8 cellular contexts compared by ENCODE assay signal in genomic region chr3:187750041-187750512, GRCh38. TPM values are rescaled to one million over a fixed set of nuclear protein-coding genes. Genes with fewer than 3 reads are reported as not detected.
DNase-seq lines count a peak whose midpoint lies in the region; ATAC-seq and TF ChIP-seq lines count a peak whose summit lies in the region.

No MANE protein-coding gene starts in this region.

- intact Hi-C loops in activated CD8-positive, alpha-beta T cell treated with anti-CD3 and anti-CD28 coated beads for 36 hours (cut with micrococcal nuclease) = no loop called here

- TF ChIP-seq EP300 in suprapubic skin (IDR thresholded peaks at IDR 0.05) = no peak

- no peak overlapping the region for H3K4me3 Mint-ChIP-seq in activated CD8-positive, alpha-beta T cell treated with anti-CD3 and anti-CD28 coated beads, Interleukin-2, amount 10 ng/mL, durations not matched to agents 7 days and 5 days
- H3K4me3 Mint-ChIP-seq in activated CD8-positive, alpha-beta T cell treated with anti-CD3 and anti-CD28 coated beads for 36 hours = no peak overlapping the region
- H3K4me3 Mint-ChIP-seq in activated naive CD8-positive, alpha-beta T cell treated with anti-CD3 and anti-CD28 coated beads for 36 hours = peak overlapping the region; percentile 32

- no peaks in the 10 kb centered on the region for H3K9me3 ChIP-seq in suprapubic skin

- no peak for ATAC-seq in activated CD8-positive, alpha-beta T cell treated with anti-CD3 and anti-CD28 coated beads, Interleukin-2, amount 10 ng/mL, durations not matched to agents 7 days and 5 days
- ATAC-seq in activated CD8-positive, alpha-beta T cell treated with anti-CD3 and anti-CD28 coated beads for 36 hours = no peak
- no peak for ATAC-seq in HG03354 (IDR thresholded peaks at IDR 0.05; ENCODE audit: poor library complexity, severe bottlenecking, unreplicated experiment)
- no peak for ATAC-seq in GM18517 (IDR thresholded peaks at IDR 0.05; ENCODE audit: unreplicated experiment)
- ATAC-seq in GM21529 (IDR thresholded peaks at IDR 0.05; ENCODE audit: unreplicated experiment) = no peak

- 33% methylated on average over 11 of the region's 11 CpGs for WGBS in suprapubic skin

- TF ChIP-seq POLR2A in suprapubic skin (IDR thresholded peaks at IDR 0.05) = no peak

- no peak for TF ChIP-seq CTCF in activated CD8-positive, alpha-beta T cell treated with anti-CD3 and anti-CD28 coated beads for 36 hours (IDR thresholded peaks at IDR 0.05)
- no peak for TF ChIP-seq CTCF in suprapubic skin (IDR thresholded peaks at IDR 0.05)

- H3K27me3 ChIP-seq in suprapubic skin = no peaks in the 10 kb centered on the region

- peaks cover 32% of the 10 kb centered on the region for H3K4me1 ChIP-seq in suprapubic skin

- H3K4me3 ChIP-seq in suprapubic skin = peak overlapping the region; percentile 8

- H3K36me3 Mint-ChIP-seq in activated CD8-positive, alpha-beta T cell treated with anti-CD3 and anti-CD28 coated beads, Interleukin-2, amount 10 ng/mL, durations not matched to agents 7 days and 5 days (ENCODE audit: low read depth) = peaks cover 11% of the 10 kb centered on the region
- no peaks in the 10 kb centered on the region for H3K36me3 Mint-ChIP-seq in activated CD8-positive, alpha-beta T cell treated with anti-CD3 and anti-CD28 coated beads for 36 hours (ENCODE audit: low read depth)
- H3K36me3 Mint-ChIP-seq in activated naive CD8-positive, alpha-beta T cell treated with anti-CD3 and anti-CD28 coated beads for 36 hours = no peaks in the 10 kb centered on the region

- POLR2A ChIA-PET in activated CD8-positive, alpha-beta T cell treated with anti-CD3 and anti-CD28 coated beads, Interleukin-2, amount 10 ng/mL, durations not matched to agents 7 days and 5 days (lab: Charles Lee) = interaction anchor here (0.6 to 9.0 kb wide), 3 partner anchors 9 to 1082 kb away, joined by 5 to 195 read pairs (median 6); no protein-coding TSS in a partner anchor
- POLR2A ChIA-PET in activated CD8-positive, alpha-beta T cell treated with anti-CD3 and anti-CD28 coated beads for 36 hours (lab: Charles Lee) = interaction anchor here (0.7 to 9.0 kb wide), 3 partner anchors 27 to 204 kb away, joined by 3 to 134 read pairs (median 4); no protein-coding TSS in a partner anchor

- peak overlapping the region; percentile 60 for H3K27ac Mint-ChIP-seq in activated CD8-positive, alpha-beta T cell treated with anti-CD3 and anti-CD28 coated beads, Interleukin-2, amount 10 ng/mL, durations not matched to agents 7 days and 5 days
- no peak overlapping the region for H3K27ac Mint-ChIP-seq in activated CD8-positive, alpha-beta T cell treated with anti-CD3 and anti-CD28 coated beads for 36 hours
- peak overlapping the region; percentile 31 for H3K27ac Mint-ChIP-seq in activated naive CD8-positive, alpha-beta T cell treated with anti-CD3 and anti-CD28 coated beads for 36 hours

- no peaks in the 10 kb centered on the region for H3K27me3 Mint-ChIP-seq in activated CD8-positive, alpha-beta T cell treated with anti-CD3 and anti-CD28 coated beads, Interleukin-2, amount 10 ng/mL, durations not matched to agents 7 days and 5 days (ENCODE audit: low read depth)
- no peaks in the 10 kb centered on the region for H3K27me3 Mint-ChIP-seq in activated CD8-positive, alpha-beta T cell treated with anti-CD3 and anti-CD28 coated beads for 36 hours
- H3K27me3 Mint-ChIP-seq in activated naive CD8-positive, alpha-beta T cell treated with anti-CD3 and anti-CD28 coated beads for 36 hours = peaks cover 6% of the 10 kb centered on the region

- H3K36me3 ChIP-seq in suprapubic skin = no peaks in the 10 kb centered on the region

- no peak for DNase-seq in activated CD8-positive, alpha-beta T cell treated with anti-CD3 and anti-CD28 coated beads, Interleukin-2, amount 10 ng/mL, durations not matched to agents 7 days and 5 days
- DNase-seq in activated CD8-positive, alpha-beta T cell treated with anti-CD3 and anti-CD28 coated beads for 36 hours = no peak
- no peak for DNase-seq in activated naive CD8-positive, alpha-beta T cell treated with anti-CD3 and anti-CD28 coated beads for 36 hours
- DNase-seq in islet precursor cell = peak; percentile 97
- peak in 1 of 2 donors; percentile 70 for DNase-seq in suprapubic skin (ENCODE audit: low spot score in 2 of 2)

- H3K9me3 Mint-ChIP-seq in activated CD8-positive, alpha-beta T cell treated with anti-CD3 and anti-CD28 coated beads, Interleukin-2, amount 10 ng/mL, durations not matched to agents 7 days and 5 days (ENCODE audit: insufficient read depth) = no peaks in the 10 kb centered on the region
- H3K9me3 Mint-ChIP-seq in activated CD8-positive, alpha-beta T cell treated with anti-CD3 and anti-CD28 coated beads for 36 hours = no peaks in the 10 kb centered on the region
- no peaks in the 10 kb centered on the region for H3K9me3 Mint-ChIP-seq in activated naive CD8-positive, alpha-beta T cell treated with anti-CD3 and anti-CD28 coated beads for 36 hours

- peak overlapping the region; percentile 79 for H3K27ac ChIP-seq in suprapubic skin

- CTCF ChIA-PET in activated CD8-positive, alpha-beta T cell treated with anti-CD3 and anti-CD28 coated beads, Interleukin-2, amount 10 ng/mL, durations not matched to agents 7 days and 5 days (lab: Charles Lee) = interaction anchor here (0.7 to 6.4 kb wide), 13 partner anchors 10 to 534 kb away, joined by 3 to 101 read pairs (median 8); no protein-coding TSS in a partner anchor
- CTCF ChIA-PET in activated CD8-positive, alpha-beta T cell treated with anti-CD3 and anti-CD28 coated beads for 36 hours (lab: Charles Lee) = interaction anchor here (1.2 to 5.3 kb wide), 7 partner anchors 9 to 177 kb away, joined by 3 to 79 read pairs (median 5); no protein-coding TSS in a partner anchor

- H3K4me1 Mint-ChIP-seq in activated CD8-positive, alpha-beta T cell treated with anti-CD3 and anti-CD28 coated beads, Interleukin-2, amount 10 ng/mL, durations not matched to agents 7 days and 5 days (ENCODE audit: low read depth) = peaks cover 62% of the 10 kb centered on the region
- peaks cover 49% of the 10 kb centered on the region for H3K4me1 Mint-ChIP-seq in activated CD8-positive, alpha-beta T cell treated with anti-CD3 and anti-CD28 coated beads for 36 hours (ENCODE audit: low read depth)
- H3K4me1 Mint-ChIP-seq in activated naive CD8-positive, alpha-beta T cell treated with anti-CD3 and anti-CD28 coated beads for 36 hours = peaks cover 55% of the 10 kb centered on the region

RNA-seq across cellular contexts. Expression of gene BCL6, which starts 4.8 kb away (rescaled TPM):
- 10 to 100 TPM; 11.8 to 12.6 TPM for total RNA-seq in activated CD8-positive, alpha-beta T cell treated with anti-CD3 and anti-CD28 coated beads, Interleukin-2, amount 10 ng/mL, durations not matched to agents 7 days and 5 days
- total RNA-seq in activated CD8-positive, alpha-beta T cell treated with anti-CD3 and anti-CD28 coated beads for 36 hours = 10 to 100 TPM; 13.7 to 14.0 TPM
- 1 to 10 TPM; 8.0 to 8.9 TPM for total RNA-seq in activated naive CD8-positive, alpha-beta T cell treated with anti-CD3 and anti-CD28 coated beads for 36 hours
- total RNA-seq in suprapubic skin = 100 to 1,000 TPM; 203 to 661 (median 285) TPM

RNA-seq across cellular contexts. Expression of gene RTP2, which starts 47.7 kb away (rescaled TPM):
- not detected for total RNA-seq in activated CD8-positive, alpha-beta T cell treated with anti-CD3 and anti-CD28 coated beads, Interleukin-2, amount 10 ng/mL, durations not matched to agents 7 days and 5 days
- total RNA-seq in activated CD8-positive, alpha-beta T cell treated with anti-CD3 and anti-CD28 coated beads for 36 hours = not detected
- not detected for total RNA-seq in activated naive CD8-positive, alpha-beta T cell treated with anti-CD3 and anti-CD28 coated beads for 36 hours
- total RNA-seq in suprapubic skin = not detected

Comparison
In these comparisons a context has a peak if more than half of its experiments do, and no peak if none do; other contexts are left out.
1. RNA of gene BCL6, which starts 4.8 kb away (total RNA-seq): 203 to 661 TPM in suprapubic skin; 13.7 to 14.0 TPM in activated CD8-positive, alpha-beta T cell treated with anti-CD3 and anti-CD28 coated beads for 36 hours, 11.8 to 12.6 TPM in activated CD8-positive, alpha-beta T cell treated with anti-CD3 and anti-CD28 coated beads, Interleukin-2, amount 10 ng/mL, durations not matched to agents 7 days and 5 days and 8.0 to 8.9 TPM in activated naive CD8-positive, alpha-beta T cell treated with anti-CD3 and anti-CD28 coated beads for 36 hours; every median in the first group is over 10 times any median in the second.